21 cellular contexts compared by ENCODE assay signal in the genomic region with DNA sequence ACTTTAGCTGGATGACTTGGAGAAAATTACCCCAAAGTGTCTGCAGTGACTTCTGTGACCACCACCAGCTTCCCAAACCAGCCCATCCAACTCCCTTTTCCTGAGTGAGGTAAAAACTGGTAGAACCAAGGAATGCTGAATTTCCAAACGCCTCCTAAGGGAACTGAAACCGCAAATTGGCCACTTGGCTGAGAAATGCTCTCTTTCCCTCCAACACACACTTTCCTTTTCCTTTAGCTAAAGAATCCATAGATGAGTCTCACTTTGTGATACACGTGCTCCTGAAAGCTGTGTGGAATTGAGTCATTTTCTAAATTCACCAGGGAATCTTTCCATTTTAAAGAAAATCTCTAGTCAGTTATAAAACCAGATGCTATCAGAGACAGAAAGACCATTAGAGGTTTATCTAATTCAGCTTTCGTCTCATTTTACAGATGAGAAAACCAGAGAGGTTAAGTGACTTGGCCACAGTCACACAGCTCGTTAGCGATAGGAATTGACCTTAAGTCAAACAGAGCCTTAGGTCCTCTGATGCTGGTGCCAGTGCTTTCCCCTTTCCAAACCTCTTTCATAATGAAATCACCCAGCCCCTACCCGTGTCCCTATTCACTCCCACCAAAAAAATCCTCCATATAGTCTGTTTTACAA.
"Had no signal": no experiment of that assay in that cellular context is flagged by ENCODE, and none has a peak within 500 bp of the region (broad histone marks: within the 10 kb centered on the region; RNA-seq: fewer than 3 reads in every experiment).

No MANE protein-coding gene starts in this region.

- H2AFZ ChIP-seq: parathyroid adenoma had no signal

- H3K4me3 ChIP-seq: esophagus muscularis mucosa, heart right ventricle, left ventricle myocardium inferior, skin epidermis, tibial nerve had no signal

- H3K27me3 ChIP-seq: esophagus muscularis mucosa, tibial nerve had no signal

- H3K36me3 Mint-ChIP-seq: activated naive CD8-positive, alpha-beta T cell treated with anti-CD3 and anti-CD28 coated beads for 36 hours; memory B cell had no signal

- H3K4me1 Mint-ChIP-seq: memory B cell had no signal

- ATAC-seq: activated CD4-positive, alpha-beta T cell treated with anti-CD3 and anti-CD28 coated beads for 36 hours; activated T-cell treated with anti-CD3 and anti-CD28 coated beads, Interleukin-2, amount 50 U/mL, for 72 hours; heart right ventricle had no signal

- H3K4me1 ChIP-seq: parathyroid adenoma had no signal

- H3K79me2 ChIP-seq: parathyroid adenoma had no signal

- H3K36me3 ChIP-seq: esophagus muscularis mucosa, heart right ventricle, left ventricle myocardium inferior, tibial nerve had no signal

- FAIRE-seq: endometrium, frontal cortex, keratinocyte had no signal

- DNase-seq: activated CD4-positive, alpha-beta memory T cell treated with anti-CD3 and anti-CD28 coated beads, Interleukin-2, amount 10 ng/mL, durations not matched to agents 7 days and 5 days; activated CD4-positive, alpha-beta T cell treated with anti-CD3 and anti-CD28 coated beads for 36 hours; activated CD8-positive, alpha-beta memory T cell treated with anti-CD3 and anti-CD28 coated beads, Interleukin-2, amount 50 U/mL, for 4 hours; activated gamma-delta T cell treated with Interleukin-2 at 50 U/mL for 16 hours; activated naive CD8-positive, alpha-beta T cell treated with anti-CD3 and anti-CD28 coated beads for 36 hours; activated T-cell treated with anti-CD3 and anti-CD28 coated beads, Interleukin-2, amount 50 U/mL, for 72 hours; aorta; heart right ventricle; left ventricle myocardium inferior; retina; T1000 had no signal

- H3K27ac ChIP-seq: esophagus muscularis mucosa, heart right ventricle, left ventricle myocardium inferior, parathyroid adenoma, tibial nerve, VCaP had no signal

- H3K9ac ChIP-seq: parathyroid adenoma had no signal

- H3K9me3 ChIP-seq: esophagus muscularis mucosa, heart right ventricle, left ventricle myocardium inferior, tibial nerve had no signal

- H3K4me3 Mint-ChIP-seq: activated CD4-positive, alpha-beta memory T cell treated with anti-CD3 and anti-CD28 coated beads, Interleukin-2, amount 10 ng/mL, durations not matched to agents 7 days and 5 days; activated CD4-positive, alpha-beta T cell treated with anti-CD3 and anti-CD28 coated beads for 36 hours; activated naive CD8-positive, alpha-beta T cell treated with anti-CD3 and anti-CD28 coated beads for 36 hours; activated T-cell treated with anti-CD3 and anti-CD28 coated beads, Interleukin-2, amount 50 U/mL, for 72 hours; memory B cell; neural crest cell had no signal

- H3K27ac Mint-ChIP-seq: activated CD4-positive, alpha-beta memory T cell treated with anti-CD3 and anti-CD28 coated beads, Interleukin-2, amount 10 ng/mL, durations not matched to agents 7 days and 5 days; activated CD4-positive, alpha-beta T cell treated with anti-CD3 and anti-CD28 coated beads for 36 hours; activated naive CD8-positive, alpha-beta T cell treated with anti-CD3 and anti-CD28 coated beads for 36 hours; activated T-cell treated with anti-CD3 and anti-CD28 coated beads, Interleukin-2, amount 50 U/mL, for 72 hours; memory B cell had no signal

- H3K9me3 Mint-ChIP-seq: activated CD4-positive, alpha-beta memory T cell treated with anti-CD3 and anti-CD28 coated beads, Interleukin-2, amount 10 ng/mL, durations not matched to agents 7 days and 5 days; activated naive CD8-positive, alpha-beta T cell treated with anti-CD3 and anti-CD28 coated beads for 36 hours; activated T-cell treated with anti-CD3 and anti-CD28 coated beads, Interleukin-2, amount 50 U/mL, for 72 hours; memory B cell; neural crest cell had no signal
